ENCODE assay signal across 8 cellular contexts in the genomic region with DNA sequence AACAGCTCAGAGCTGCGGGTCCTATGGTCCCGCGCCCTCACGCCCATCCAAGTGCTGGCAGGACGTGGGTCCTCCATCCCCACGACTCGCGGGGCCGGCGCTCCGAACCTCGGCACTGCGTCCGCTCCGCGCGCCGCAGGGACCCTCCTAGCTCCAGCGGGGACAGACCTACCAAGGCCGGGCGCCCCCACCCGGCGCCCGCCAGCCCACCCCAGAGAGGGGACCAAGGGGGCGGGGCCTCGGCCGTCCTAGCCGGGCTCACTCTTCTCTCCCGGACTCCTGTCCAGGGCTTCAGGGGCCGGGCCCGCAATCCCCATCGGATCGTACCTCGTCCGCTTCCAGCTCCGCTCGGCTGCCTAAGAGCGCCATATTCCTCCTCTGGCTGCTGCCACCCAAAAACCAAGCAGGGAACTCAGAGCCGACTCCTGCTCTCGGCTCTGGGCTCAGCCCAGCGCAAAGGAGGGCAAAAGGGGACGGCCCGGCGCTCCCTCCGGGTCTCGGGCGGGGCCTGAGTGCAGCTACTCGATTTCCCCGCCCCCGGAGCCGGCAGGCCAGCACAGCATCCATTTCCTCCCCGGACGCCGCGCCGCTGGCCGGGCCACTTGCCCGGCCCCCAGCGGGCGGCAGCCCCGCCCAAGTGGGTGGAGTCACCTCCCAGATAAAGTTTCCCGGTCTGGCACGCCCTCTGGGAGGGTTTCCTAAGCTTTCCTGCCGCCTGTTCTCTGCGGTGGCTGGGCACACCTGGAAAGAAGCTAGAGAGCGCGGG. TPM values are rescaled to one million over a fixed set of nuclear protein-coding genes. Genes with fewer than 3 reads are reported as not detected.
A peak's percentile ranks its signal among the peaks of the same experiment; 100 is the strongest.
DNase-seq lines count a peak whose midpoint lies in the region; ATAC-seq and TF ChIP-seq lines count a peak whose summit lies in the region.

A gene (minus strand): TSS at position 460 of the 766 bp plus-strand sequence. CDS start 91 bp downstream, at position 369.

- H3K36me3 Mint-ChIP-seq in chondrocyte (ENCODE audit: low read depth) = peaks cover 3% of the 10 kb centered on the region

- DNase-seq in AG04449 (ENCODE audit: low read depth, low spot score) (peak; percentile 38), NCI-H2171 treated with DMSO at 0.1 percent for 48 hours (lab: John Stamatoyannopoulos, UW) (peak; percentile 80), chondrocyte (ENCODE audit: low spot score) (peak; percentile 96), kidney epithelial cell (ENCODE audit: low read depth) (peak; percentile 56)
- peak; percentile 50 for DNase-seq in activated CD4-positive, CD25-positive, alpha-beta regulatory T cell treated with anti-CD3 and anti-CD28 coated beads, Interleukin-2, amount 50 U/mL, for 16 hours (ENCODE audit: low read depth, low spot score)
- DNase-seq in stimulated activated CD4-positive, alpha-beta T cell treated with anti-CD3 and anti-CD28 coated beads, Interleukin-15, amount 100 ng/mL, for 1 hour (ENCODE audit: low read depth in 1 of 2, low spot score in 1 of 2) = peak; percentile 60 to 64

- H3K27me3 ChIP-seq in kidney epithelial cell (ENCODE audit: control insufficient read depth, insufficient read depth, low read length) = no peaks in the 10 kb centered on the region

- H3K9me3 Mint-ChIP-seq in chondrocyte (ENCODE audit: low read depth) = no peaks in the 10 kb centered on the region

- peak within 1 kb of the TSS; percentile 92 for H3K27ac Mint-ChIP-seq in chondrocyte (ENCODE audit: unreplicated experiment)

- peak; percentile 80 for ATAC-seq in GM18870 (IDR thresholded peaks at IDR 0.05; ENCODE audit: unreplicated experiment)
- ATAC-seq in HG03103 (IDR thresholded peaks at IDR 0.05; ENCODE audit: low read depth, unreplicated experiment) = peak; percentile 93

- peak within 1 kb of the TSS; percentile 98 for H3K4me3 Mint-ChIP-seq in chondrocyte (ENCODE audit: unreplicated experiment)

- CTCF ChIA-PET in AG04449 (lab: Yijun Ruan, JAX) = interaction anchor here (0.8 to 1.2 kb wide), 4 partner anchors 9 to 96 kb away, joined by 3 to 4 read pairs (median 3); no protein-coding TSS in a partner anchor

- H3K4me3 ChIP-seq in AG04449 (ENCODE audit: low read depth, low read length) (peak within 1 kb of the TSS; percentile 87), kidney epithelial cell (ENCODE audit: low read depth, low read length) (peak within 1 kb of the TSS; percentile 83)

- H3K27me3 Mint-ChIP-seq in chondrocyte (ENCODE audit: low read depth) = no peaks in the 10 kb centered on the region

- H3K36me3 ChIP-seq in kidney epithelial cell (ENCODE audit: control insufficient read depth, insufficient read depth, low read length) = no peaks in the 10 kb centered on the region

- peaks cover 56% of the 10 kb centered on the region for H3K4me1 Mint-ChIP-seq in chondrocyte (ENCODE audit: low read depth)

- no peak for TF ChIP-seq CTCF in AG04449 (IDR thresholded peaks at IDR 0.05; ENCODE audit: insufficient read depth, low read length, missing control alignments)
- peak; percentile 30 for TF ChIP-seq CTCF in chondrocyte (IDR thresholded peaks at IDR 0.05)
- TF ChIP-seq CTCF in kidney epithelial cell (IDR thresholded peaks at IDR 0.05; ENCODE audit: insufficient read depth, low read length, poor library complexity, severe bottlenecking) = no peak

- POLR2A ChIA-PET in AG04449 (lab: Yijun Ruan, JAX) = interaction anchor here (0.6 to 1.4 kb wide), 3 partner anchors 85 to 161 kb away, joined by 3 to 7 read pairs (median 4); a partner anchor contains a TSS

RNA-seq across cellular contexts. Expression of the gene that starts here (rescaled TPM):
- total RNA-seq in chondrocyte (27.9 to 35.1 TPM (median 30.6 TPM) in 3 replicates), kidney epithelial cell (10.6 TPM in 2 replicates)

Comparison
In these comparisons a context has a peak if more than half of its experiments do, and no peak if none do; other contexts are left out.
1. Peak in every context shown above with its lines: DNase-seq, ATAC-seq and H3K4me3 ChIP-seq.
2. DNase-seq: peak in every context shown above with its lines; median percentile 96 in chondrocyte; 80 in NCI-H2171 treated with DMSO at 0.1 percent for 48 hours; 62 in stimulated activated CD4-positive, alpha-beta T cell treated with anti-CD3 and anti-CD28 coated beads, Interleukin-15, amount 100 ng/mL, for 1 hour; 56 in kidney epithelial cell; 50 in activated CD4-positive, CD25-positive, alpha-beta regulatory T cell treated with anti-CD3 and anti-CD28 coated beads, Interleukin-2, amount 50 U/mL, for 16 hours; 38 in AG04449.